Comparison of ENCODE assay signal across 8 cellular contexts in the genomic region with DNA sequence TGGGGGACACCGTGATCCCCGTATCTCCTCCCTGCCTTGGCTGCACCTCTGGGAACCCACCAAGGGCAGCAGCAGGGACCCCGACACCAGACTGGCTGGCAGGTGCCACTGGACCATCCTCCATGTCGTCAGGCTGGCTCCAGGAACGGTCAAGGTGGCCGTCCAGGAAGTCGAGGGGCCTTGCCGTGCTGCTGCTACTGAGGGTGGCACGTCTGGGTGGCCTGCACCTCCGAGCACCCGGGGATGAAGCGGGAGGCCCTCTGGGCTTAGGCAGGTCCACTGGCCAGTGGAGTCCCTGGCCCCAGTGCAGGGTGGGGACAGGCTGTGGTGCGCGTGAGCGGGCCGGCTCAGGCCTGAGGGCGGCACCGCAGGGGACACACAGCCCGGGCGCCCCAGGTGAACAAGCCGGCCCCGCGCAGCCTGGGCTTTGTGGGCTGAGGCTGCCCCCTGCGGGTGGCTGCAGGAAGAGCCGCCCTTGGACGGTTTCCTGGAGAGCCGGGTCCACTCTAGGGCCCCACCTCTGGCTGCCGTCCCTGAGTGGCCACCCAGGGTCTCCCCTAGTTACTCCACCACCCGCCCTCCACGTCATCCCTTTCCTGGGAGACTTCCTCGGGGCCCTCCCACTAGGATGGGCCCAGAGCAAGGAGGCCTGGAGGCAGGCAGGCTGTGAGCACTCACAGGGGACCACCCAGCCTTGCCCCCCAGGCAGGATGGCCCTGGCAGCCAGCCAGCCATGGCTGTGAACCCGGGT. TPM values are rescaled to one million over a fixed set of nuclear protein-coding genes. Genes with fewer than 3 reads are reported as not detected.
DNase-seq lines count a peak whose midpoint lies in the region; ATAC-seq and TF ChIP-seq lines count a peak whose summit lies in the region.

No MANE protein-coding gene starts in this region.

- peaks cover 7% of the 10 kb centered on the region for H3K27me3 ChIP-seq in lower lobe of right lung (ENCODE audit: low read depth)

- H3K4me3 ChIP-seq in coronary artery (no peak overlapping the region), lower lobe of right lung (no peak overlapping the region)

- peaks cover 21% of the 10 kb centered on the region for H3K4me1 ChIP-seq in lower lobe of right lung

- intact Hi-C loops in lower lobe of right lung (cut with DNase I): loop anchor here (5.0 kb wide), 1 partner anchor 85 kb away; no protein-coding TSS in a partner anchor

- peak; percentile 69 for DNase-seq in Daoy (ENCODE audit: low read depth)
- peak; percentile 69 for DNase-seq in activated CD4-positive, alpha-beta T cell treated with anti-CD3 and anti-CD28 coated beads for 48 hours
- no peak for DNase-seq in coronary artery (ENCODE audit: low spot score)
- DNase-seq in lower lobe of right lung: peak; percentile 71
- DNase-seq in stimulated activated CD8-positive, alpha-beta memory T cell treated with anti-CD3 and anti-CD28 coated beads, Interleukin-4, amount 100 ng/mL, for 1 hour (ENCODE audit: low read depth in 2 of 2, low spot score in 1 of 2): peak; percentile 25 to 31

- no peaks in the 10 kb centered on the region for H3K36me3 ChIP-seq in lower lobe of right lung

- H3K9me3 ChIP-seq in lower lobe of right lung: no peaks in the 10 kb centered on the region

- no peak overlapping the region for H3K27ac ChIP-seq in coronary artery
- no peak overlapping the region for H3K27ac ChIP-seq in lower lobe of right lung

- TF ChIP-seq CTCF in coronary artery (IDR thresholded peaks at IDR 0.05): peak; percentile 86
- TF ChIP-seq CTCF in lower lobe of right lung (IDR thresholded peaks at IDR 0.05): peak; percentile 95

- no peak for TF ChIP-seq EP300 in Ishikawa (IDR thresholded peaks at IDR 0.05; ENCODE audit: borderline replicate concordance)

- peak; percentile 90 for TF ChIP-seq RAD21 in Ishikawa (IDR thresholded peaks at IDR 0.05; ENCODE audit: low read depth)

- peak; percentile 77 to 81 for ATAC-seq in lower lobe of right lung
- no peak for ATAC-seq in GM18861 (IDR thresholded peaks at IDR 0.05; ENCODE audit: unreplicated experiment)
- ATAC-seq in HG03520 (IDR thresholded peaks at IDR 0.05; ENCODE audit: unreplicated experiment): no peak

TF ChIP-seq in Ishikawa, 13 proteins besides CTCF, POLR2A, EP300 and RAD21:
- TF ChIP-seq CREB1 (IDR thresholded peaks at IDR 0.05; ENCODE audit: low read depth) (no peak), TCF12 (IDR thresholded peaks at IDR 0.05; ENCODE audit: low read depth) (no peak), TAF1 (IDR thresholded peaks at IDR 0.05; ENCODE audit: low read depth) (no peak), ZBTB7A (IDR thresholded peaks at IDR 0.05; ENCODE audit: low read depth) (0 out of 2 replicates have a peak, but pooled peaks have one; percentile 42), EGR1 (IDR thresholded peaks at IDR 0.05) (no peak)
- TF ChIP-seq, protein P1, sequence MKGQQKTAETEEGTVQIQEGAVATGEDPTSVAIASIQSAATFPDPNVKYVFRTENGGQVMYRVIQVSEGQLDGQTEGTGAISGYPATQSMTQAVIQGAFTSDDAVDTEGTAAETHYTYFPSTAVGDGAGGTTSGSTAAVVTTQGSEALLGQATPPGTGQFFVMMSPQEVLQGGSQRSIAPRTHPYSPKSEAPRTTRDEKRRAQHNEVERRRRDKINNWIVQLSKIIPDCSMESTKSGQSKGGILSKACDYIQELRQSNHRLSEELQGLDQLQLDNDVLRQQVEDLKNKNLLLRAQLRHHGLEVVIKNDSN (IDR thresholded peaks at IDR 0.05): no peak

RNA-seq across cellular contexts. Expression of a gene that starts 42.8 kb away (rescaled TPM):
- total RNA-seq in Daoy (2014; rRNA removed; shearing (Covaris generic)): 12.6 and 28.6 TPM in 2 replicates
- total RNA-seq in lower lobe of right lung: 49.2 TPM

Comparison
In these comparisons a context has a peak if more than half of its experiments do, and no peak if none do; other contexts are left out.
1. ATAC-seq: peak in lower lobe of right lung (2 of 2); none in GM18861 (single experiment) and HG03520 (single experiment).